ENCODE assay signal across 8 cellular contexts in genomic region chr12:47216150-47216677, GRCh38.
DNase-seq lines count a peak whose midpoint lies in the region; ATAC-seq, FAIRE-seq and TF ChIP-seq lines count a peak whose summit lies in the region.

No MANE protein-coding gene starts in this region.

- H3K36me3 Mint-ChIP-seq in GM23338 (ENCODE audit: low read depth) (no peaks in the 10 kb centered on the region), natural killer cell (no peaks in the 10 kb centered on the region), progenitor cell of endocrine pancreas (ENCODE audit: insufficient read depth) (no peaks in the 10 kb centered on the region), mesothelial cell of epicardium (no peaks in the 10 kb centered on the region)
- peaks cover 73% of the 10 kb centered on the region for H3K36me3 Mint-ChIP-seq in activated T-helper 2 cell treated with anti-CD3 and anti-CD28 coated beads, Interferon-gamma antibody, Interleukin-2, Interleukin-4, amounts not matched to agents 10 μg/mL and 5 μg/mL and 100 μg/mL, durations not matched to agents 14 hours and 24 hours and 36 hours (ENCODE audit: low read depth)

- DNase-seq in GM12891 (ENCODE audit: insufficient read length, low spot score) (no peak), GM23338 (ENCODE audit: low spot score) (no peak), NOMO-1 treated with dmso at 0.1 percent for 144 hours (lab: John Stamatoyannopoulos, UW; ENCODE audit: unreplicated experiment) (peak; percentile 80), natural killer cell (peak; percentile 62), hepatic stellate cell (ENCODE audit: low spot score) (no peak), progenitor cell of endocrine pancreas (ENCODE audit: low spot score, unreplicated experiment) (no peak), mesothelial cell of epicardium (ENCODE audit: low spot score in 2 of 2, unreplicated experiment in 2 of 2) (no peak)
- peak; percentile 72 for DNase-seq in activated T-helper 2 cell treated with anti-CD3 and anti-CD28 coated beads, Interferon-gamma antibody, Interleukin-2, Interleukin-4, amounts not matched to agents 10 μg/mL and 5 μg/mL and 100 μg/mL, durations not matched to agents 14 hours and 24 hours and 36 hours (ENCODE audit: low spot score)

- no peak for ATAC-seq in GM23338
- peak; percentile 74 to 90 (median 86) for ATAC-seq in natural killer cell

- H4K20me1 ChIP-seq in GM23338 (replicated peaks; ENCODE audit: insufficient read depth): no peaks in the 10 kb centered on the region

- no peak for TF ChIP-seq POLR2A in GM12891 (IDR thresholded peaks at IDR 0.05; ENCODE audit: low read depth, low read length)

- FAIRE-seq in GM12891 (lab: Jason Lieb, UNC): peak; percentile 84

- H3K9me3 Mint-ChIP-seq in GM23338 (no peaks in the 10 kb centered on the region), natural killer cell (no peaks in the 10 kb centered on the region), progenitor cell of endocrine pancreas (ENCODE audit: low read depth) (no peaks in the 10 kb centered on the region), mesothelial cell of epicardium (no peaks in the 10 kb centered on the region)
- H3K9me3 Mint-ChIP-seq in activated T-helper 2 cell treated with anti-CD3 and anti-CD28 coated beads, Interferon-gamma antibody, Interleukin-2, Interleukin-4, amounts not matched to agents 10 μg/mL and 5 μg/mL and 100 μg/mL, durations not matched to agents 14 hours and 24 hours and 36 hours: no peaks in the 10 kb centered on the region

- TF ChIP-seq CTCF in GM23338 (conservative IDR thresholded peaks at IDR 0.05; ENCODE audit: low read depth in 2 of 2) (no peak), natural killer cell (IDR thresholded peaks at IDR 0.05) (no peak), progenitor cell of endocrine pancreas (IDR thresholded peaks at IDR 0.05; ENCODE audit: unreplicated experiment) (no peak), mesothelial cell of epicardium (IDR thresholded peaks at IDR 0.05; ENCODE audit: unreplicated experiment) (no peak)

- H3K4me2 ChIP-seq in GM23338: no peak overlapping the region

- H3K4me3 ChIP-seq in GM23338: no peak overlapping the region

- intact Hi-C loops in activated T-helper 2 cell treated with anti-CD3 and anti-CD28 coated beads, Interferon-gamma antibody, Interleukin-2, Interleukin-4, amounts not matched to agents 10 μg/mL and 5 μg/mL and 100 μg/mL, durations not matched to agents 14 hours and 24 hours and 36 hours (cut with micrococcal nuclease): loop anchor here (1.0 to 10.0 kb wide), 8 partner anchors 61 to 999 kb away; partner anchors contain the start of genes RPAP3, SLC38A1 and SLC38A2
- intact Hi-C loops in natural killer cell (cut with micrococcal nuclease): loop anchor here (1.0 to 10.0 kb wide), 9 partner anchors 9 to 1001 kb away; partner anchors contain the start of genes HDAC7, SLC38A1 and SLC38A2

- H3F3A ChIP-seq in GM23338 (replicated peaks; ENCODE audit: low read depth): no peaks in the 10 kb centered on the region

- H3K27me3 Mint-ChIP-seq in GM23338 (ENCODE audit: insufficient read depth, low read depth, poor library complexity): peaks cover 2% of the 10 kb centered on the region
- H3K27me3 Mint-ChIP-seq in activated T-helper 2 cell treated with anti-CD3 and anti-CD28 coated beads, Interferon-gamma antibody, Interleukin-2, Interleukin-4, amounts not matched to agents 10 μg/mL and 5 μg/mL and 100 μg/mL, durations not matched to agents 14 hours and 24 hours and 36 hours (ENCODE audit: low read depth): no peaks in the 10 kb centered on the region
- H3K27me3 Mint-ChIP-seq in natural killer cell (ENCODE audit: low read depth in 2 of 2): no peaks in the 10 kb centered on the region
- no peaks in the 10 kb centered on the region for H3K27me3 Mint-ChIP-seq in progenitor cell of endocrine pancreas
- no peaks in the 10 kb centered on the region for H3K27me3 Mint-ChIP-seq in mesothelial cell of epicardium (ENCODE audit: low read depth)

- peak overlapping the region; percentile 59; the same call in 1 of the 2 replicates for H2AFZ ChIP-seq in GM23338

- H3K9me2 ChIP-seq in GM23338 (ENCODE audit: insufficient read depth): no peaks in the 10 kb centered on the region

- no peak overlapping the region for H3K27ac ChIP-seq in GM23338 (ENCODE audit: low read depth)

- H3K27me3 ChIP-seq in GM23338 (ENCODE audit: insufficient read depth): no peaks in the 10 kb centered on the region

- H3K4me1 ChIP-seq in GM23338 (ENCODE audit: insufficient read depth): peaks cover 8% of the 10 kb centered on the region; the same call in 1 of the 2 replicates

- no peaks in the 10 kb centered on the region for H3K79me2 ChIP-seq in GM23338 (replicated peaks; ENCODE audit: insufficient read depth)

- H3K4me1 Mint-ChIP-seq in GM23338 (peaks cover 14% of the 10 kb centered on the region), natural killer cell (peaks cover 74 to 79% of the 10 kb centered on the region in 2 donors), progenitor cell of endocrine pancreas (ENCODE audit: low read depth) (peaks cover 3% of the 10 kb centered on the region), mesothelial cell of epicardium (peaks cover 10% of the 10 kb centered on the region)
- H3K4me1 Mint-ChIP-seq in activated T-helper 2 cell treated with anti-CD3 and anti-CD28 coated beads, Interferon-gamma antibody, Interleukin-2, Interleukin-4, amounts not matched to agents 10 μg/mL and 5 μg/mL and 100 μg/mL, durations not matched to agents 14 hours and 24 hours and 36 hours (ENCODE audit: low read depth): peaks cover 52% of the 10 kb centered on the region

- H3K27ac Mint-ChIP-seq in GM23338: no peak overlapping the region
- peak overlapping the region; percentile 96 for H3K27ac Mint-ChIP-seq in activated T-helper 2 cell treated with anti-CD3 and anti-CD28 coated beads, Interferon-gamma antibody, Interleukin-2, Interleukin-4, amounts not matched to agents 10 μg/mL and 5 μg/mL and 100 μg/mL, durations not matched to agents 14 hours and 24 hours and 36 hours
- H3K27ac Mint-ChIP-seq in natural killer cell: peak overlapping the region; percentile 97 to 99
- H3K27ac Mint-ChIP-seq in progenitor cell of endocrine pancreas: no peak overlapping the region
- H3K27ac Mint-ChIP-seq in mesothelial cell of epicardium: no peak overlapping the region

- no peak overlapping the region for H3K4me3 Mint-ChIP-seq in GM23338
- peak overlapping the region; percentile 97 for H3K4me3 Mint-ChIP-seq in activated T-helper 2 cell treated with anti-CD3 and anti-CD28 coated beads, Interferon-gamma antibody, Interleukin-2, Interleukin-4, amounts not matched to agents 10 μg/mL and 5 μg/mL and 100 μg/mL, durations not matched to agents 14 hours and 24 hours and 36 hours (ENCODE audit: low read depth)
- H3K4me3 Mint-ChIP-seq in natural killer cell: peak overlapping the region; percentile 96
- no peak overlapping the region for H3K4me3 Mint-ChIP-seq in progenitor cell of endocrine pancreas (ENCODE audit: low read depth)
- H3K4me3 Mint-ChIP-seq in mesothelial cell of epicardium: no peak overlapping the region

- H3K36me3 ChIP-seq in GM23338 (ENCODE audit: insufficient read depth): no peaks in the 10 kb centered on the region

TF ChIP-seq in GM12891, 5 proteins besides CTCF, POLR2A, EP300 and RAD21:
- TF ChIP-seq SPI1 (IDR thresholded peaks at IDR 0.05; ENCODE audit: low read depth, low read length): peak; percentile 84
- no peak for TF ChIP-seq PAX5 (IDR thresholded peaks at IDR 0.05; ENCODE audit: insufficient read depth, low read length, severe bottlenecking)
- TF ChIP-seq POU2F2 (IDR thresholded peaks at IDR 0.05; ENCODE audit: low read depth, low read length): no peak

TF ChIP-seq in GM23338, 12 proteins besides CTCF, POLR2A, EP300 and RAD21:
- TF ChIP-seq, protein P1, sequence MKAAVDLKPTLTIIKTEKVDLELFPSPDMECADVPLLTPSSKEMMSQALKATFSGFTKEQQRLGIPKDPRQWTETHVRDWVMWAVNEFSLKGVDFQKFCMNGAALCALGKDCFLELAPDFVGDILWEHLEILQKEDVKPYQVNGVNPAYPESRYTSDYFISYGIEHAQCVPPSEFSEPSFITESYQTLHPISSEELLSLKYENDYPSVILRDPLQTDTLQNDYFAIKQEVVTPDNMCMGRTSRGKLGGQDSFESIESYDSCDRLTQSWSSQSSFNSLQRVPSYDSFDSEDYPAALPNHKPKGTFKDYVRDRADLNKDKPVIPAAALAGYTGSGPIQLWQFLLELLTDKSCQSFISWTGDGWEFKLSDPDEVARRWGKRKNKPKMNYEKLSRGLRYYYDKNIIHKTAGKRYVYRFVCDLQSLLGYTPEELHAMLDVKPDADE (IDR thresholded peaks at IDR 0.05): no peak
- TF ChIP-seq JUNB (IDR thresholded peaks at IDR 0.05; ENCODE audit: unreplicated experiment): no peak

Comparison
In these comparisons a context has a peak if more than half of its experiments do, and no peak if none do; other contexts are left out.
1. DNase-seq: peak in NOMO-1 treated with dmso at 0.1 percent for 144 hours (single experiment), activated T-helper 2 cell treated with anti-CD3 and anti-CD28 coated beads, Interferon-gamma antibody, Interleukin-2, Interleukin-4, amounts not matched to agents 10 μg/mL and 5 μg/mL and 100 μg/mL, durations not matched to agents 14 hours and 24 hours and 36 hours (single experiment) and natural killer cell (single experiment); none in GM12891 (single experiment), GM23338 (single experiment), hepatic stellate cell (single experiment), progenitor cell of endocrine pancreas (single experiment) and mesothelial cell of epicardium (0 of 2).
2. H3K27ac Mint-ChIP-seq: peak in activated T-helper 2 cell treated with anti-CD3 and anti-CD28 coated beads, Interferon-gamma antibody, Interleukin-2, Interleukin-4, amounts not matched to agents 10 μg/mL and 5 μg/mL and 100 μg/mL, durations not matched to agents 14 hours and 24 hours and 36 hours (single experiment) and natural killer cell (2 of 2); none in GM23338 (single experiment), progenitor cell of endocrine pancreas (single experiment) and mesothelial cell of epicardium (single experiment).
3. H3K4me3 Mint-ChIP-seq: peak in activated T-helper 2 cell treated with anti-CD3 and anti-CD28 coated beads, Interferon-gamma antibody, Interleukin-2, Interleukin-4, amounts not matched to agents 10 μg/mL and 5 μg/mL and 100 μg/mL, durations not matched to agents 14 hours and 24 hours and 36 hours (single experiment) and natural killer cell (single experiment); none in GM23338 (single experiment), progenitor cell of endocrine pancreas (single experiment) and mesothelial cell of epicardium (single experiment).